ENCODE assay signal across 25 cellular contexts in genomic region chr4:170097681-170098080, GRCh38.
"Had no signal": no experiment of that assay in that cellular context is flagged by ENCODE, and none has a peak within 500 bp of the region (broad histone marks: within the 10 kb centered on the region; RNA-seq: fewer than 3 reads in every experiment).

No MANE protein-coding gene starts in this region.

- H3K4me1 ChIP-seq: colonic mucosa, esophagus muscularis mucosa, foreskin keratinocyte, gastrocnemius medialis, gastroesophageal sphincter, heart left ventricle, heart right ventricle had no signal

- H3K27ac ChIP-seq: colonic mucosa, coronary artery, dorsolateral prefrontal cortex, epithelial cell of prostate, esophagus muscularis mucosa, esophagus squamous epithelium, foreskin keratinocyte, gastrocnemius medialis, gastroesophageal sphincter, heart left ventricle, heart right ventricle had no signal

- DNase-seq: colonic mucosa; cortex of kidney; dermis blood vessel endothelial cell; dorsolateral prefrontal cortex; effector CD4-positive, alpha-beta T cell; effector CD8-positive, alpha-beta T cell; effector memory CD4-positive, alpha-beta T cell; effector memory CD8-positive, alpha-beta T cell; endodermal cell; erythroblast; esophagus squamous epithelium; foreskin fibroblast; foreskin keratinocyte; foreskin melanocyte; gastrocnemius medialis; glutamatergic neuron; head of caudate nucleus; heart left ventricle; heart right ventricle had no signal

- H3K9me3 ChIP-seq: colonic mucosa, esophagus muscularis mucosa, esophagus squamous epithelium, gastrocnemius medialis, gastroesophageal sphincter, heart left ventricle, heart right ventricle had no signal

- H3K27me3 ChIP-seq: colonic mucosa, dorsolateral prefrontal cortex, esophagus squamous epithelium, foreskin keratinocyte, gastrocnemius medialis, gastroesophageal sphincter, heart left ventricle had no signal

- H3K4me3 ChIP-seq: colonic mucosa, coronary artery, dorsolateral prefrontal cortex, esophagus muscularis mucosa, esophagus squamous epithelium, gastrocnemius medialis, gastroesophageal sphincter, heart left ventricle, heart right ventricle had no signal

- ATAC-seq: effector memory CD8-positive, alpha-beta T cell; esophagus mucosa; foreskin keratinocyte; gastrocnemius medialis; gastroesophageal sphincter; heart left ventricle; heart right ventricle had no signal

- H3K4me3 Mint-ChIP-seq: dendritic cell treated with granulocyte-macrophage colony-stimulating factor and Interleukin-4, amounts not matched to agents 40 ng/mL and 50 ng/mL, for 4 days; effector memory CD8-positive, alpha-beta T cell; endodermal cell had no signal

- H3K9me3 Mint-ChIP-seq: dendritic cell treated with granulocyte-macrophage colony-stimulating factor and Interleukin-4, amounts not matched to agents 40 ng/mL and 50 ng/mL, for 4 days; effector memory CD8-positive, alpha-beta T cell had no signal

- H3K36me3 ChIP-seq: colonic mucosa, esophagus muscularis mucosa, esophagus squamous epithelium, gastrocnemius medialis, gastroesophageal sphincter, heart left ventricle, heart right ventricle had no signal

- H3K27ac Mint-ChIP-seq: dendritic cell treated with granulocyte-macrophage colony-stimulating factor and Interleukin-4, amounts not matched to agents 40 ng/mL and 50 ng/mL, for 4 days; effector memory CD8-positive, alpha-beta T cell; endodermal cell had no signal
